10 cellular contexts compared by ENCODE assay signal in the genomic region with DNA sequence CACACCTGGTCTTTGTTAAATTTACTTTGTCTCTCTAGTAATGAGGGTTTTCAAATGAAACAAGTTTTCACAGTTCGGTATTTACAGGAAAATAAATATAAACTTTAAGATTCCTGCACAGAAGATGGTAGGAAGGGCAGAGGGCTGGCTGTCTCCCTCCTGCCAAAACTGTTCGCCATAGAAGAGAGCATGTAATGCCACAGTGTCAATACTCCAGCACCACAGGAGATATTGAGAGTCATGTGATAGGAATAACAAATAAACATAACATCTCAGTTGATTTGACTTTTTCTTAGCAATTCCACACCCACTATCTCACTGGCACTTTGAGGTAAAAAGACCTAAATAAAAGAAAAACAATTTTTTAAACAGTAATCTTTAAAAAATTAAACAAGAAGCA.
DNase-seq lines count a peak whose midpoint lies in the region; ATAC-seq, FAIRE-seq and TF ChIP-seq lines count a peak whose summit lies in the region.
"Had no signal": no experiment of that assay in that cellular context is flagged by ENCODE, and none has a peak within 500 bp of the region (broad histone marks: within the 10 kb centered on the region; RNA-seq: fewer than 3 reads in every experiment).

No MANE protein-coding gene starts in this region.

- H3K27me3 ChIP-seq in keratinocyte (ENCODE audit: control insufficient read depth, extremely low read depth, insufficient read depth, low read length) (no peaks in the 10 kb centered on the region), upper lobe of left lung (no peaks in the 10 kb centered on the region), adrenal gland (no peaks in the 10 kb centered on the region)
- H3K27me3 ChIP-seq: gastroesophageal sphincter had no signal

- no peak overlapping the region for H3K9ac ChIP-seq in keratinocyte (ENCODE audit: control insufficient read depth, extremely low read depth, insufficient read depth, low read length)

- FAIRE-seq in keratinocyte (lab: Jason Lieb, UNC) (no peak), HTR-8/SVneo (lab: Jason Lieb, UNC) (no peak)

- H3K4me1 ChIP-seq in keratinocyte (ENCODE audit: control insufficient read depth, extremely low read depth, insufficient read depth, low read length) (peaks cover 47% of the 10 kb centered on the region), upper lobe of left lung (peaks cover 33 to 41% (median 38%) of the 10 kb centered on the region in 4 donors), adrenal gland (replicated peaks in 1 of 2) (peaks cover 23 to 44% of the 10 kb centered on the region in 2 donors)

- ATAC-seq in activated CD8-positive, alpha-beta T cell treated with anti-CD3 and anti-CD28 coated beads for 36 hours, result no peak
- no peak for ATAC-seq in upper lobe of left lung (ENCODE audit: low FRiP score in 2 of 2)
- ATAC-seq: gastroesophageal sphincter had no signal

- H3K9me3 Mint-ChIP-seq in activated naive CD4-positive, alpha-beta T cell treated with anti-CD3 and anti-CD28 coated beads, Interleukin-2, amount 50 U/mL, for 24 hours, result no peaks in the 10 kb centered on the region
- no peaks in the 10 kb centered on the region for H3K9me3 Mint-ChIP-seq in activated CD8-positive, alpha-beta T cell treated with anti-CD3 and anti-CD28 coated beads for 36 hours

- H2AFZ ChIP-seq in keratinocyte (ENCODE audit: control insufficient read depth, low read length), result no peak overlapping the region

- no peak for DNase-seq in activated naive CD4-positive, alpha-beta T cell (lab: John Stamatoyannopoulos, UW)
- DNase-seq in activated CD8-positive, alpha-beta T cell treated with anti-CD3 and anti-CD28 coated beads for 36 hours, result no peak
- no peak for DNase-seq in keratinocyte (ENCODE audit: low read depth, low spot score)
- no peak for DNase-seq in upper lobe of left lung
- no peak for DNase-seq in HTR-8/SVneo (ENCODE audit: insufficient read length, low spot score)
- DNase-seq in NCI-H2196 (lab: John Stamatoyannopoulos, UW; ENCODE audit: unreplicated experiment), result no peak
- DNase-seq in adrenal gland, result no peak
- DNase-seq: NCI-H2029 had no signal

- no peaks in the 10 kb centered on the region for H3K9me1 ChIP-seq in keratinocyte (ENCODE audit: control insufficient read depth, extremely low read depth, insufficient read depth, low read length)

- intact Hi-C loops in activated CD8-positive, alpha-beta T cell treated with anti-CD3 and anti-CD28 coated beads for 36 hours (cut with micrococcal nuclease), result no loop called here
- intact Hi-C loops in adrenal gland (cut with DNase I), result no loop called here

- peaks cover 2% of the 10 kb centered on the region for H3K36me3 Mint-ChIP-seq in activated naive CD4-positive, alpha-beta T cell treated with anti-CD3 and anti-CD28 coated beads, Interleukin-2, amount 50 U/mL, for 24 hours
- H3K36me3 Mint-ChIP-seq in activated CD8-positive, alpha-beta T cell treated with anti-CD3 and anti-CD28 coated beads for 36 hours (ENCODE audit: low read depth), result peaks cover 2% of the 10 kb centered on the region

- CTCF ChIA-PET in activated CD8-positive, alpha-beta T cell treated with anti-CD3 and anti-CD28 coated beads for 36 hours (lab: Charles Lee), result interaction anchor here (0.7 to 3.4 kb wide), 2 partner anchors 11 to 110 kb away, joined by 3 to 27 read pairs; no protein-coding TSS in a partner anchor

- H3K4me3 ChIP-seq in keratinocyte (ENCODE audit: control insufficient read depth in 2 of 3, extremely low read depth in 1 of 3, insufficient read depth in 2 of 3, low read depth in 1 of 3, low read length in 3 of 3) (no peak overlapping the region), upper lobe of left lung (no peak overlapping the region), adrenal gland (no peak overlapping the region)
- H3K4me3 ChIP-seq: gastroesophageal sphincter had no signal

- H3K27ac ChIP-seq in keratinocyte (ENCODE audit: control insufficient read depth, insufficient read depth, low read length), result peak overlapping the region; percentile 24
- peak overlapping the region in 3 of 4 donors; percentile 28 to 67 (median 30) for H3K27ac ChIP-seq in upper lobe of left lung
- no peak overlapping the region for H3K27ac ChIP-seq in adrenal gland

- peak overlapping the region; percentile 94 for H3K27ac Mint-ChIP-seq in activated naive CD4-positive, alpha-beta T cell treated with anti-CD3 and anti-CD28 coated beads, Interleukin-2, amount 50 U/mL, for 24 hours
- peak overlapping the region; percentile 83 for H3K27ac Mint-ChIP-seq in activated CD8-positive, alpha-beta T cell treated with anti-CD3 and anti-CD28 coated beads for 36 hours

- 63% methylated on average over 2 of the region's 2 CpGs for WGBS in upper lobe of left lung, 2 donors
- WGBS in adrenal gland, 4 donors, result 91 to 100% (median 94%) methylated on average over 2 of the region's 2 CpGs

- no peak overlapping the region for H3K4me3 Mint-ChIP-seq in activated naive CD4-positive, alpha-beta T cell treated with anti-CD3 and anti-CD28 coated beads, Interleukin-2, amount 50 U/mL, for 24 hours
- H3K4me3 Mint-ChIP-seq in activated CD8-positive, alpha-beta T cell treated with anti-CD3 and anti-CD28 coated beads for 36 hours, result no peak overlapping the region

- no peak overlapping the region for H3K4me2 ChIP-seq in keratinocyte (ENCODE audit: control insufficient read depth, extremely low read depth, insufficient read depth, low read depth, low read length)

- H3K4me1 Mint-ChIP-seq in activated naive CD4-positive, alpha-beta T cell treated with anti-CD3 and anti-CD28 coated beads, Interleukin-2, amount 50 U/mL, for 24 hours, result peaks cover 57% of the 10 kb centered on the region
- H3K4me1 Mint-ChIP-seq in activated CD8-positive, alpha-beta T cell treated with anti-CD3 and anti-CD28 coated beads for 36 hours (ENCODE audit: low read depth), result peaks cover 49% of the 10 kb centered on the region

- no peaks in the 10 kb centered on the region for H4K20me1 ChIP-seq in keratinocyte (ENCODE audit: control insufficient read depth, extremely low read depth, insufficient read depth, low read length)

- H3K79me2 ChIP-seq in keratinocyte (ENCODE audit: control insufficient read depth, insufficient read depth, low read length), result peaks cover 45% of the 10 kb centered on the region

- dilution Hi-C loops in keratinocyte (cut with MboI; ENCODE audit: extremely low pct_ligation_motif_present, low sequenced_read_pairs), result loop anchor here (25.0 kb wide), 1 partner anchor 102 kb away; the partner anchor contains the start of gene MRTFA

- TF ChIP-seq EP300 in upper lobe of left lung (IDR thresholded peaks at IDR 0.05), result no peak

- TF ChIP-seq POLR2A in upper lobe of left lung (IDR thresholded peaks at IDR 0.05) (no peak), adrenal gland (IDR thresholded peaks at IDR 0.05) (no peak)

- no peak for TF ChIP-seq CTCF in activated CD8-positive, alpha-beta T cell treated with anti-CD3 and anti-CD28 coated beads for 36 hours (IDR thresholded peaks at IDR 0.05)
- TF ChIP-seq CTCF in keratinocyte (optimal IDR thresholded peaks at IDR 0.05 in 1 of 3, IDR thresholded peaks at IDR 0.05 in 1 of 3, conservative IDR thresholded peaks at IDR 0.05 in 1 of 3; ENCODE audit: extremely low read depth in 1 of 3, insufficient read depth in 2 of 3, low read length in 3 of 3) (no peak), upper lobe of left lung (IDR thresholded peaks at IDR 0.05) (no peak), adrenal gland (IDR thresholded peaks at IDR 0.05) (no peak)

- H3K27me3 Mint-ChIP-seq in activated naive CD4-positive, alpha-beta T cell treated with anti-CD3 and anti-CD28 coated beads, Interleukin-2, amount 50 U/mL, for 24 hours, result no peaks in the 10 kb centered on the region
- no peaks in the 10 kb centered on the region for H3K27me3 Mint-ChIP-seq in activated CD8-positive, alpha-beta T cell treated with anti-CD3 and anti-CD28 coated beads for 36 hours

- POLR2A ChIA-PET in activated CD8-positive, alpha-beta T cell treated with anti-CD3 and anti-CD28 coated beads for 36 hours (lab: Charles Lee), result no interaction called here

- H3K36me3 ChIP-seq in keratinocyte (ENCODE audit: control insufficient read depth in 2 of 2, extremely low read depth in 1 of 2, insufficient read depth in 2 of 2, low read length in 2 of 2) (no peaks in the 10 kb centered on the region), upper lobe of left lung (no peaks in the 10 kb centered on the region), adrenal gland (replicated peaks in 1 of 2) (no peaks in the 10 kb centered on the region)
- H3K36me3 ChIP-seq: gastroesophageal sphincter had no signal

- H3K9me3 ChIP-seq in keratinocyte (ENCODE audit: control insufficient read depth, low read depth, low read length), result no peaks in the 10 kb centered on the region
- no peaks in the 10 kb centered on the region for H3K9me3 ChIP-seq in upper lobe of left lung
- no peaks in the 10 kb centered on the region for H3K9me3 ChIP-seq in adrenal gland (replicated peaks in 1 of 3)
- H3K9me3 ChIP-seq: gastroesophageal sphincter had no signal

Comparison
In these comparisons a context has a peak if more than half of its experiments do, and no peak if none do; other contexts are left out.
1. H3K27ac ChIP-seq: peak in keratinocyte (single experiment) and upper lobe of left lung (3 of 4); none in adrenal gland (0 of 5).